16 cellular contexts compared by ENCODE assay signal in the genomic region with DNA sequence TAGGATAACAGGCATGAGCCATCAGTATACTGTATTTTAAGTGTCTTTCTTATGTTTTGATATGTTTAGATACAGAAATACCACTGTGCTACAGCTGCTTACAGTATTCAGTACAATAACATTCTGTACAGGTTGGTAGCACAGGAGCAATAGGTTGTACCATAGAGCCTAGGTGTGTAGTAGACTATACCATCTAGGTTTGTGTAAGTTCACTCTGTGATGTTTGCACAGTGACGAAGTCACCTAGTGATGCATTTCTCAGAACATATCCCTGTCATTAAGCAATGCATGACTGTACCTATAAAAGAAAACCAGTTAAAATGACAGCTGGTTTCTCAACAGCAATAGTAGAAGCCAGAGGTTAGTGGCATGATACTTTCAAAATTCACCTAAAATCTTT. TPM values are rescaled to one million over a fixed set of nuclear protein-coding genes. Genes with fewer than 3 reads are reported as not detected.
DNase-seq lines count a peak whose midpoint lies in the region; TF ChIP-seq lines count a peak whose summit lies in the region.
"Had no signal": no experiment of that assay in that cellular context is flagged by ENCODE, and none has a peak within 500 bp of the region (broad histone marks: within the 10 kb centered on the region; RNA-seq: fewer than 3 reads in every experiment).

No MANE protein-coding gene starts in this region.

- H3K9ac ChIP-seq in colonic mucosa (ENCODE audit: low read depth in 2 of 2, low read length in 2 of 2), result no peak overlapping the region
- H3K9ac ChIP-seq: neural progenitor cell had no signal

- H3K27me3 Mint-ChIP-seq in activated CD4-positive, alpha-beta T cell treated with anti-CD3 and anti-CD28 coated beads, Interleukin-2, amount 10 ng/mL, durations not matched to agents 7 days and 5 days, result peaks cover 3% of the 10 kb centered on the region

- H3K4me3 Mint-ChIP-seq in activated CD4-positive, alpha-beta T cell treated with anti-CD3 and anti-CD28 coated beads, Interleukin-2, amount 10 ng/mL, durations not matched to agents 7 days and 5 days, result no peak overlapping the region
- H3K4me3 Mint-ChIP-seq: neural progenitor cell had no signal

- H3K4me1 Mint-ChIP-seq in activated CD4-positive, alpha-beta T cell treated with anti-CD3 and anti-CD28 coated beads, Interleukin-2, amount 10 ng/mL, durations not matched to agents 7 days and 5 days, result peaks cover 34% of the 10 kb centered on the region

- TF ChIP-seq CTCF in colonic mucosa (IDR thresholded peaks at IDR 0.05), result no peak
- no peak for TF ChIP-seq CTCF in GM20000 (IDR thresholded peaks at IDR 0.05; ENCODE audit: extremely low read depth, missing control alignments)

- H3K27me3 ChIP-seq in colonic mucosa, result no peaks in the 10 kb centered on the region
- H3K27me3 ChIP-seq: cardiac muscle cell, SJCRH30, upper lobe of left lung had no signal

- no peak for DNase-seq in activated CD4-positive, alpha-beta T cell treated with anti-CD3 and anti-CD28 coated beads, Interleukin-2, amount 10 ng/mL, durations not matched to agents 7 days and 5 days
- no peak for DNase-seq in activated CD4-positive, alpha-beta T cell treated with anti-CD3 and anti-CD28 coated beads for 4 hours
- DNase-seq in LoVo (ENCODE audit: low spot score), result peak; percentile 7
- peak; percentile 40 for DNase-seq in colonic mucosa
- DNase-seq in renal cortical epithelial cell (ENCODE audit: low read depth), result peak; percentile 33
- no peak for DNase-seq in CD1c-positive myeloid dendritic cell (ENCODE audit: extremely low spot score)
- no peak for DNase-seq in GM20000 (ENCODE audit: low spot score)
- no peak for DNase-seq in SW 1271 (lab: John Stamatoyannopoulos, UW)
- DNase-seq: activated CD4-positive, alpha-beta T cell treated with anti-CD3 and anti-CD28 coated beads for 48 hours; effector CD4-positive, alpha-beta T cell; SJCRH30; stimulated activated naive CD8-positive, alpha-beta T cell treated with anti-CD3 and anti-CD28 coated beads, Interleukin-15, Interleukin-2, amounts not matched to agents 100 U/mL and 50 U/mL, for 24 hours; T-helper 9 cell; upper lobe of left lung had no signal

- peak overlapping the region; percentile 66 for H3K27ac ChIP-seq in colonic mucosa
- H3K27ac ChIP-seq: cardiac muscle cell, neural progenitor cell, SJCRH30, upper lobe of left lung had no signal

- H3K27ac Mint-ChIP-seq in activated CD4-positive, alpha-beta T cell treated with anti-CD3 and anti-CD28 coated beads, Interleukin-2, amount 10 ng/mL, durations not matched to agents 7 days and 5 days, result peak overlapping the region; percentile 58
- H3K27ac Mint-ChIP-seq: neural progenitor cell had no signal

- CTCF ChIA-PET in activated CD4-positive, alpha-beta T cell treated with anti-CD3 and anti-CD28 coated beads, Interleukin-2, amount 10 ng/mL, durations not matched to agents 7 days and 5 days (lab: Charles Lee), result interaction anchor here (0.7 to 2.4 kb wide), 3 partner anchors 10 to 210 kb away, joined by 3 to 15 read pairs (median 3); no protein-coding TSS in a partner anchor

- H3K4me3 ChIP-seq in colonic mucosa, result no peak overlapping the region
- H3K4me3 ChIP-seq: cardiac muscle cell, neural progenitor cell, SJCRH30, upper lobe of left lung had no signal

- intact Hi-C loops in colonic mucosa (cut with DNase I), result no loop called here

- H3K36me3 Mint-ChIP-seq in activated CD4-positive, alpha-beta T cell treated with anti-CD3 and anti-CD28 coated beads, Interleukin-2, amount 10 ng/mL, durations not matched to agents 7 days and 5 days (ENCODE audit: low read depth), result peaks cover 15% of the 10 kb centered on the region

- H3K36me3 ChIP-seq in colonic mucosa, result no peaks in the 10 kb centered on the region
- H3K36me3 ChIP-seq: cardiac muscle cell, neural progenitor cell had no signal

- no peaks in the 10 kb centered on the region for H3K9me3 Mint-ChIP-seq in activated CD4-positive, alpha-beta T cell treated with anti-CD3 and anti-CD28 coated beads, Interleukin-2, amount 10 ng/mL, durations not matched to agents 7 days and 5 days
- H3K9me3 Mint-ChIP-seq: neural progenitor cell had no signal

- H3K9me3 ChIP-seq in colonic mucosa, result no peaks in the 10 kb centered on the region
- H3K9me3 ChIP-seq: SJCRH30, upper lobe of left lung had no signal

- POLR2A ChIA-PET in activated CD4-positive, alpha-beta T cell treated with anti-CD3 and anti-CD28 coated beads, Interleukin-2, amount 10 ng/mL, durations not matched to agents 7 days and 5 days (lab: Charles Lee), result no interaction called here

- H3K4me1 ChIP-seq in colonic mucosa, result peaks cover 5% of the 10 kb centered on the region

RNA-seq across cellular contexts. Expression of gene ZBTB24, which starts 3.0 kb away (rescaled TPM):
- 10 to 100 TPM; 17.6 to 19.1 TPM for total RNA-seq in activated CD4-positive, alpha-beta T cell treated with anti-CD3 and anti-CD28 coated beads, Interleukin-2, amount 10 ng/mL, durations not matched to agents 7 days and 5 days
- total RNA-seq in colonic mucosa, result 1 to 10 TPM; 5.4 to 7.6 TPM
- 8.0 and 16.1 TPM in 2 replicates for total RNA-seq in renal cortical epithelial cell

RNA-seq across cellular contexts. Expression of gene MICAL1, which starts 30.5 kb away (rescaled TPM):
- total RNA-seq in activated CD4-positive, alpha-beta T cell treated with anti-CD3 and anti-CD28 coated beads, Interleukin-2, amount 10 ng/mL, durations not matched to agents 7 days and 5 days, result 10 to 100 TPM; 93.1 to 98.3 TPM
- total RNA-seq in colonic mucosa (10 to 100 TPM; 45.3 to 55.9 TPM), renal cortical epithelial cell (37.9 and 41.2 TPM in 2 replicates)

RNA-seq across cellular contexts. Expression of gene SMPD2, which starts 45.5 kb away (rescaled TPM):
- 10 to 100 TPM; 13.0 to 14.0 TPM for total RNA-seq in activated CD4-positive, alpha-beta T cell treated with anti-CD3 and anti-CD28 coated beads, Interleukin-2, amount 10 ng/mL, durations not matched to agents 7 days and 5 days
- total RNA-seq in colonic mucosa (10 to 100 TPM; 21.9 to 27.5 TPM), renal cortical epithelial cell (17.0 and 17.7 TPM in 2 replicates)

RNA-seq across cellular contexts. Expression of gene PPIL6, which starts 45.6 kb away (rescaled TPM):
- total RNA-seq in activated CD4-positive, alpha-beta T cell treated with anti-CD3 and anti-CD28 coated beads, Interleukin-2, amount 10 ng/mL, durations not matched to agents 7 days and 5 days, result under 1 TPM; 0.17 to 0.22 TPM
- total RNA-seq in colonic mucosa, result 1 to 10 TPM in 1 of 2 donors, under 1 TPM in 1; 0.91 to 1.5 TPM
- total RNA-seq in renal cortical epithelial cell, result 0.17 and 13.3 TPM in 2 replicates

Comparison
In these comparisons a context has a peak if more than half of its experiments do, and no peak if none do; other contexts are left out.
1. DNase-seq: peak in LoVo (single experiment), colonic mucosa (single experiment) and renal cortical epithelial cell (single experiment); none in activated CD4-positive, alpha-beta T cell treated with anti-CD3 and anti-CD28 coated beads, Interleukin-2, amount 10 ng/mL, durations not matched to agents 7 days and 5 days (single experiment), activated CD4-positive, alpha-beta T cell treated with anti-CD3 and anti-CD28 coated beads for 4 hours (0 of 2), CD1c-positive myeloid dendritic cell (single experiment), GM20000 (single experiment) and SW 1271 (0 of 2).